In genomic region chr1:92990828-92991227, GRCh38 we compare ENCODE assay signal across 13 cellular contexts. TPM values are rescaled to one million over a fixed set of nuclear protein-coding genes. Genes with fewer than 3 reads are reported as not detected.
A peak's percentile ranks its signal among the peaks of the same experiment; 100 is the strongest.
DNase-seq lines count a peak whose midpoint lies in the region; ATAC-seq and TF ChIP-seq lines count a peak whose summit lies in the region.
"Had no signal": no experiment of that assay in that cellular context is flagged by ENCODE, and none has a peak within 500 bp of the region (broad histone marks: within the 10 kb centered on the region; RNA-seq: fewer than 3 reads in every experiment).

No MANE protein-coding gene starts in this region.

- H3K4me1 ChIP-seq in DND-41 (ENCODE audit: insufficient read depth, low read length) (peaks cover 52% of the 10 kb centered on the region), aorta (ENCODE audit: control insufficient read depth in 1 of 2, insufficient read depth in 2 of 2, low read length in 2 of 2) (no peaks in the 10 kb centered on the region)

- H3K27me3 Mint-ChIP-seq in T-helper 1 cell treated with Interleukin-12 subunit alpha and Interleukin-12 subunit beta and Interleukin-4 antibody, amounts not matched to agents 30 μg/mL and 1 μg/mL, for 36 hours (ENCODE audit: low read depth), result no peaks in the 10 kb centered on the region
- H3K27me3 Mint-ChIP-seq in effector memory CD8-positive, alpha-beta T cell, result no peaks in the 10 kb centered on the region

- H3K36me3 Mint-ChIP-seq in T-helper 1 cell treated with Interleukin-12 subunit alpha and Interleukin-12 subunit beta and Interleukin-4 antibody, amounts not matched to agents 30 μg/mL and 1 μg/mL, for 36 hours (ENCODE audit: low read depth), result peaks cover 3% of the 10 kb centered on the region
- H3K36me3 Mint-ChIP-seq in effector memory CD8-positive, alpha-beta T cell (ENCODE audit: insufficient read depth), result no peaks in the 10 kb centered on the region

- no peaks in the 10 kb centered on the region for H3K27me3 ChIP-seq in DND-41 (ENCODE audit: insufficient read depth, low read length, poor library complexity)
- no peaks in the 10 kb centered on the region for H3K27me3 ChIP-seq in aorta (ENCODE audit: control insufficient read depth in 1 of 2, insufficient read depth in 2 of 2, low read length in 1 of 2)

- H3K4me3 ChIP-seq in DND-41 (ENCODE audit: low read depth in 1 of 2, low read length in 2 of 2) (peak overlapping the region in 1 of 2 experiments; percentile 17; a peak in 2 of 4 replicates), aorta (ENCODE audit: low read length in 2 of 2) (no peak overlapping the region)
- H3K4me3 ChIP-seq: PC-9, thoracic aorta had no signal

- peak overlapping the region; percentile 76 for H3K27ac Mint-ChIP-seq in T-helper 1 cell treated with Interleukin-12 subunit alpha and Interleukin-12 subunit beta and Interleukin-4 antibody, amounts not matched to agents 30 μg/mL and 1 μg/mL, for 36 hours
- peak overlapping the region; percentile 27 to 66 for H3K27ac Mint-ChIP-seq in effector memory CD8-positive, alpha-beta T cell

- peak overlapping the region; percentile 87 for H3K27ac ChIP-seq in DND-41 (ENCODE audit: low read length)
- H3K27ac ChIP-seq in aorta (ENCODE audit: low read depth in 1 of 2, low read length in 2 of 2), result no peak overlapping the region

- peaks cover 44% of the 10 kb centered on the region for H3K4me1 Mint-ChIP-seq in T-helper 1 cell treated with Interleukin-12 subunit alpha and Interleukin-12 subunit beta and Interleukin-4 antibody, amounts not matched to agents 30 μg/mL and 1 μg/mL, for 36 hours (ENCODE audit: low read depth)
- H3K4me1 Mint-ChIP-seq in effector memory CD8-positive, alpha-beta T cell (ENCODE audit: low read depth in 2 of 2), result peaks cover 14 to 29% of the 10 kb centered on the region in 2 donors

- H3K4me3 Mint-ChIP-seq in T-helper 1 cell treated with Interleukin-12 subunit alpha and Interleukin-12 subunit beta and Interleukin-4 antibody, amounts not matched to agents 30 μg/mL and 1 μg/mL, for 36 hours, result peak overlapping the region; percentile 72
- H3K4me3 Mint-ChIP-seq in effector memory CD8-positive, alpha-beta T cell, result peak overlapping the region; percentile 38 to 71

- intact Hi-C loops in aorta (cut with DNase I) (loop anchor here in 1 of 2 donors (5.0 kb wide), 1 partner anchor 34 kb away; no protein-coding TSS in a partner anchor), sciatic nerve (cut with DNase I) (loop anchor here (5.0 kb wide), 1 partner anchor 134 kb away; no protein-coding TSS in a partner anchor)

- TF ChIP-seq CTCF in DND-41 (IDR thresholded peaks at IDR 0.05; ENCODE audit: borderline replicate concordance, extremely low read depth, low read length, poor library complexity, severe bottlenecking), result no peak

- DNase-seq in DMS153 (lab: John Stamatoyannopoulos, UW), result peak; percentile 40
- no peak for DNase-seq in DMS153 treated with DMSO at 0.1 percent for 48 hours (lab: John Stamatoyannopoulos, UW; ENCODE audit: unreplicated experiment)
- DNase-seq in DND-41, result peak; percentile 84
- DNase-seq in effector memory CD8-positive, alpha-beta T cell, result peak in 1 of 3 experiments; percentile 8
- DNase-seq in aorta, result no peak
- no peak for DNase-seq in sciatic nerve (ENCODE audit: low spot score)
- DNase-seq: 8988T, NCI-H187, PC-9, T1000 had no signal

- ATAC-seq in DND-41 (ENCODE audit: insufficient read depth, low read depth) (peak; percentile 92), HG02759 (IDR thresholded peaks at IDR 0.05; ENCODE audit: unreplicated experiment) (no peak), aorta (ENCODE audit: low FRiP score) (no peak), sciatic nerve (no peak)
- peak; percentile 79 for ATAC-seq in effector memory CD8-positive, alpha-beta T cell (replicated peaks)

- H3K9ac ChIP-seq in DND-41 (ENCODE audit: low read depth, low read length), result peak overlapping the region; percentile 40

- no peaks in the 10 kb centered on the region for H3K9me3 Mint-ChIP-seq in T-helper 1 cell treated with Interleukin-12 subunit alpha and Interleukin-12 subunit beta and Interleukin-4 antibody, amounts not matched to agents 30 μg/mL and 1 μg/mL, for 36 hours
- H3K9me3 Mint-ChIP-seq in effector memory CD8-positive, alpha-beta T cell, result no peaks in the 10 kb centered on the region

- no peaks in the 10 kb centered on the region for H3K79me2 ChIP-seq in DND-41 (ENCODE audit: insufficient read depth, low read length)

- no peak overlapping the region for H2AFZ ChIP-seq in DND-41 (ENCODE audit: low read depth, low read length)
- H2AFZ ChIP-seq: PC-9 had no signal

- H4K20me1 ChIP-seq in DND-41 (ENCODE audit: insufficient read depth, low read length), result no peaks in the 10 kb centered on the region

- H3K4me2 ChIP-seq in DND-41 (ENCODE audit: insufficient read depth, low read length), result peak overlapping the region; percentile 51

- H3K36me3 ChIP-seq in DND-41 (ENCODE audit: insufficient read depth, low read length), result no peaks in the 10 kb centered on the region
- H3K36me3 ChIP-seq in aorta (ENCODE audit: control insufficient read depth in 1 of 2, insufficient read depth in 2 of 2, low read length in 1 of 2), result no peaks in the 10 kb centered on the region
- H3K36me3 ChIP-seq: thoracic aorta had no signal

- WGBS in aorta, 2 donors, result 75 to 85% methylated on average over 1 of the region's 1 CpG

- H3K9me3 ChIP-seq in DND-41 (ENCODE audit: insufficient read depth, low read length, severe bottlenecking) (no peaks in the 10 kb centered on the region), aorta (ENCODE audit: control insufficient read depth, low read length) (no peaks in the 10 kb centered on the region)
- H3K9me3 ChIP-seq: thoracic aorta had no signal

RNA-seq across cellular contexts. Expression of gene DIPK1A, which starts 29.6 kb away (rescaled TPM):
- 10 to 100 TPM; 11.0 to 15.9 TPM for total RNA-seq in aorta
- 10 to 100 TPM in 1 of 2 donors, 1 to 10 TPM in 1; 4.9 to 10.6 TPM for polyA plus RNA-seq in aorta
- total RNA-seq in sciatic nerve, result 6.6 TPM

Comparison
In these comparisons a context has a peak if more than half of its experiments do, and no peak if none do; other contexts are left out.
1. DNase-seq: peak in DMS153 (single experiment) and DND-41 (single experiment); none in DMS153 treated with DMSO at 0.1 percent for 48 hours (single experiment), aorta (0 of 2) and sciatic nerve (single experiment).
2. ATAC-seq: peak in DND-41 (single experiment) and effector memory CD8-positive, alpha-beta T cell (single experiment); none in HG02759 (single experiment), aorta (single experiment) and sciatic nerve (single experiment).